ENCODE assay signal across 8 cellular contexts in genomic region chr9:109118802-109119438, GRCh38. TPM values are rescaled to one million over a fixed set of nuclear protein-coding genes. Genes with fewer than 3 reads are reported as not detected.
A peak's percentile ranks its signal among the peaks of the same experiment; 100 is the strongest.
DNase-seq lines count a peak whose midpoint lies in the region; ATAC-seq and TF ChIP-seq lines count a peak whose summit lies in the region.

No MANE protein-coding gene starts in this region.

- no peaks in the 10 kb centered on the region for H3K27me3 Mint-ChIP-seq in CD8-positive, alpha-beta memory T cell
- no peaks in the 10 kb centered on the region for H3K27me3 Mint-ChIP-seq in brain

- H3K9me3 ChIP-seq in CD8-positive, alpha-beta memory T cell (ENCODE audit: low read length): no peaks in the 10 kb centered on the region
- H3K9me3 ChIP-seq in suprapubic skin: no peaks in the 10 kb centered on the region

- no peak for DNase-seq in CD8-positive, alpha-beta memory T cell
- DNase-seq in LNCaP clone FGC (ENCODE audit: low read depth) (no peak), left kidney (ENCODE audit: low read depth, low spot score) (peak; percentile 62), suprapubic skin (ENCODE audit: low spot score in 2 of 2) (no peak), GM19238 (ENCODE audit: insufficient read length, low spot score) (no peak)
- no peak for DNase-seq in stimulated activated CD4-positive, alpha-beta T cell treated with anti-CD3 and anti-CD28 coated beads, Interleukin-15, amount 100 ng/mL, for 24 hours

- peaks cover 48 to 55% (median 53%) of the 10 kb centered on the region in 3 donors for H3K4me1 Mint-ChIP-seq in CD8-positive, alpha-beta memory T cell
- peaks cover 65% of the 10 kb centered on the region for H3K4me1 Mint-ChIP-seq in brain

- H3K4me1 ChIP-seq in CD8-positive, alpha-beta memory T cell (ENCODE audit: insufficient read depth, low read length): peaks cover 50% of the 10 kb centered on the region
- H3K4me1 ChIP-seq in suprapubic skin: peaks cover 53% of the 10 kb centered on the region

- peaks cover 0 to 33% (median 0%) of the 10 kb centered on the region in 3 donors for H3K36me3 Mint-ChIP-seq in CD8-positive, alpha-beta memory T cell
- peaks cover 15% of the 10 kb centered on the region for H3K36me3 Mint-ChIP-seq in brain

- TF ChIP-seq POLR2A in suprapubic skin (IDR thresholded peaks at IDR 0.05): no peak

- POLR2A ChIA-PET in CD8-positive, alpha-beta memory T cell (lab: Charles Lee): interaction anchor here (1.0 to 1.8 kb wide), 5 partner anchors 10 to 18 kb away, joined by 4 to 7 read pairs (median 6); no protein-coding TSS in a partner anchor

- 0% methylated on average over 10 of the region's 29 CpGs for WGBS in suprapubic skin

- H3K27ac Mint-ChIP-seq in CD8-positive, alpha-beta memory T cell: peak overlapping the region; percentile 55 to 93 (median 85)
- H3K27ac Mint-ChIP-seq in brain: peak overlapping the region; percentile 91 to 97 (median 95)

- H3K9me3 Mint-ChIP-seq in CD8-positive, alpha-beta memory T cell: no peaks in the 10 kb centered on the region
- H3K9me3 Mint-ChIP-seq in brain: no peaks in the 10 kb centered on the region

- ATAC-seq in GM21576 (IDR thresholded peaks at IDR 0.05; ENCODE audit: unreplicated experiment): no peak

- TF ChIP-seq EP300 in suprapubic skin (IDR thresholded peaks at IDR 0.05): no peak

- H3K36me3 ChIP-seq in CD8-positive, alpha-beta memory T cell (ENCODE audit: insufficient read depth, low read length): no peaks in the 10 kb centered on the region
- no peaks in the 10 kb centered on the region for H3K36me3 ChIP-seq in suprapubic skin

- no peak for TF ChIP-seq CTCF in LNCaP clone FGC (IDR thresholded peaks at IDR 0.05; ENCODE audit: control insufficient read depth, extremely low read depth, insufficient read depth)
- TF ChIP-seq CTCF in brain (conservative IDR thresholded peaks at IDR 0.05): no peak
- TF ChIP-seq CTCF in suprapubic skin (IDR thresholded peaks at IDR 0.05): no peak

- H3K4me3 ChIP-seq in CD8-positive, alpha-beta memory T cell (ENCODE audit: low read length): peak overlapping the region; percentile 90
- peak overlapping the region; percentile 85 for H3K4me3 ChIP-seq in LNCaP clone FGC (ENCODE audit: low read depth, low read length)
- H3K4me3 ChIP-seq in suprapubic skin: peak overlapping the region; percentile 80

- no peaks in the 10 kb centered on the region for H3K27me3 ChIP-seq in CD8-positive, alpha-beta memory T cell (ENCODE audit: insufficient read depth, low read length, poor library complexity, severe bottlenecking)
- no peaks in the 10 kb centered on the region for H3K27me3 ChIP-seq in suprapubic skin

- H3K4me3 Mint-ChIP-seq in CD8-positive, alpha-beta memory T cell: peak overlapping the region; percentile 89 to 99 (median 95)
- peak overlapping the region; percentile 95 to 98 (median 96) for H3K4me3 Mint-ChIP-seq in brain

- H3K27ac ChIP-seq in CD8-positive, alpha-beta memory T cell (ENCODE audit: low read depth, low read length): peak overlapping the region; percentile 84
- H3K27ac ChIP-seq in suprapubic skin: peak overlapping the region; percentile 95

- CTCF ChIA-PET in CD8-positive, alpha-beta memory T cell (lab: Charles Lee): interaction anchor here (1.0 to 1.6 kb wide), 4 partner anchors 10 to 75 kb away, joined by 3 to 7 read pairs (median 3); no protein-coding TSS in a partner anchor

RNA-seq across cellular contexts. Expression of gene TMEM245, which starts 0.8 kb away (rescaled TPM):
- 10 to 100 TPM; 34.4 to 35.2 TPM for total RNA-seq in CD8-positive, alpha-beta memory T cell
- 24.4 TPM for polyA plus RNA-seq in CD8-positive, alpha-beta memory T cell
- 27.7 TPM for polyA plus RNA-seq in brain (ENCODE audit: insufficient read depth, low read depth, low replicate concordance)
- total RNA-seq in suprapubic skin: 10 to 100 TPM; 38.6 to 58.9 (median 54.3) TPM

RNA-seq across cellular contexts. Expression of gene FRRS1L, which starts 48.1 kb away (rescaled TPM):
- total RNA-seq in CD8-positive, alpha-beta memory T cell: not detected
- not detected for polyA plus RNA-seq in CD8-positive, alpha-beta memory T cell
- 7.0 TPM for polyA plus RNA-seq in brain (ENCODE audit: insufficient read depth, low read depth, low replicate concordance)
- under 1 TPM in 2 of 4 donors, not detected in 2; 0.05 to 0.42 TPM for total RNA-seq in suprapubic skin
